In the genomic region with DNA sequence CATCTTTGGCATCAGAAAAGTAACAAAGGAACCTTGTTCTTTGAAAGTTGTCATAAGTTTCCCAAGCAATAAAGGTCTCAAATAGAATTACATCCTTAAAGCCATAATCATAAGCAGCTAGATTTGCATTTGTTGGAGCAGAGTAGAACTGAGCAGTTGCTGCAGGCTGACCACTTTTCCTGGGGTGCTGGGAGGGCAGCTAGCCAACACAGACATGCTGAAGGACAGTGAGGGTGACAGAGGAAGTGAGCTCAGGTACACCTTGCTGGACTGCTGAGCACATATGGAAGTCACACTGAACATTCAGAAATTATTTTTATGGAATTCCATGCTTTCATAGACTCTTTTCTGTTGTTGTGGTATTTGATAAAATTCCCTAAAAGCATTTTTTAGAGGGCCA, we compare ENCODE assay signal across 23 cellular contexts.
"Had no signal": no experiment of that assay in that cellular context is flagged by ENCODE, and none has a peak within 500 bp of the region (broad histone marks: within the 10 kb centered on the region; RNA-seq: fewer than 3 reads in every experiment).

No MANE protein-coding gene starts in this region.

- H3K36me3 ChIP-seq: pancreas, prostate gland had no signal

- DNase-seq: activated CD4-positive, alpha-beta T cell treated with anti-CD3 and anti-CD28 coated beads for 4 hours; activated CD4-positive, alpha-beta T cell treated with anti-CD3 and anti-CD28 coated beads, Interleukin-2, amount 50 U/mL, for 48 hours; activated CD8-positive, alpha-beta memory T cell treated with anti-CD3 and anti-CD28 coated beads, Interleukin-2, amount 50 U/mL, for 4 hours; activated effector memory CD4-positive, alpha-beta T cell treated with anti-CD3 and anti-CD28 coated beads, Interleukin-2, amount 50 U/mL, for 16 hours; activated naive CD4-positive, alpha-beta T cell treated with anti-CD3 and anti-CD28 coated beads for 36 hours; activated T-cell treated with anti-CD3 and anti-CD28 coated beads, Interleukin-2, amount 50 U/mL, for 1 hour; amniotic stem cell; brain microvascular endothelial cell; dermis blood vessel endothelial cell; effector CD4-positive, alpha-beta T cell; esophagus squamous epithelium; glutamatergic neuron; left ventricle myocardium superior; pancreas; retina; stimulated activated CD4-positive, alpha-beta T cell treated with anti-CD3 and anti-CD28 coated beads, Interleukin-12 subunit alpha, Interleukin-12 subunit beta, amount 100 ng/mL, for 4 hours; stimulated activated CD4-positive, alpha-beta T cell treated with anti-CD3 and anti-CD28 coated beads, Interleukin-4, amount 100 ng/mL, for 24 hours; T-helper 1 cell; upper lobe of left lung had no signal

- H3K9me3 ChIP-seq: esophagus squamous epithelium, pancreas, prostate gland, upper lobe of left lung had no signal

- H3K27me3 ChIP-seq: brain microvascular endothelial cell, esophagus squamous epithelium, pancreas, upper lobe of left lung had no signal

- H3K4me3 ChIP-seq: esophagus squamous epithelium, pancreas, prostate gland, skin epidermis, upper lobe of left lung had no signal

- H3K4me1 ChIP-seq: prostate gland had no signal

- H3K27ac ChIP-seq: brain microvascular endothelial cell, epithelial cell of prostate, esophagus squamous epithelium, pancreas, prostate gland, skin epidermis, upper lobe of left lung, VCaP had no signal
